28 cellular contexts compared by ENCODE assay signal in genomic region chr3:105323274-105323599, GRCh38. TPM values are rescaled to one million over a fixed set of nuclear protein-coding genes. Genes with fewer than 3 reads are reported as not detected.
A peak's percentile ranks its signal among the peaks of the same experiment; 100 is the strongest.
DNase-seq lines count a peak whose midpoint lies in the region; ATAC-seq and TF ChIP-seq lines count a peak whose summit lies in the region.
"Had no signal": no experiment of that assay in that cellular context is flagged by ENCODE, and none has a peak within 500 bp of the region (broad histone marks: within the 10 kb centered on the region; RNA-seq: fewer than 3 reads in every experiment).

No MANE protein-coding gene starts in this region.

- TF ChIP-seq CTCF in MCF 10A (IDR thresholded peaks at IDR 0.05; ENCODE audit: unreplicated experiment) (no peak), breast epithelium (IDR thresholded peaks at IDR 0.05) (no peak), osteocyte (IDR thresholded peaks at IDR 0.05) (no peak), left lung (IDR thresholded peaks at IDR 0.05) (no peak)

- DNase-seq in MCF 10A (ENCODE audit: unreplicated experiment), result no peak
- no peak for DNase-seq in breast epithelium (ENCODE audit: low spot score in 2 of 2)
- no peak for DNase-seq in stimulated activated naive B cell treated with anti-CD40 and anti-IgM and Interleukin-4, amounts not matched to agents 10 μg/mL and 1 μg/mL and 100 μg/mL, for 72 hours
- no peak for DNase-seq in osteocyte (ENCODE audit: extremely low spot score, unreplicated experiment)
- no peak for DNase-seq in left lung
- no peak for DNase-seq in occipital lobe (lab: John Stamatoyannopoulos, UW)
- DNase-seq: activated CD4-positive, alpha-beta T cell treated with anti-CD3 and anti-CD28 coated beads for 36 hours; aorta; Caco-2; colonic mucosa; effector CD4-positive, alpha-beta T cell; mammary epithelial cell; mucosa of descending colon; natural killer cell; NCI-H1436; NCI-H2081; NCI-H69; stimulated activated CD4-positive, alpha-beta T cell treated with anti-CD3 and anti-CD28 coated beads, Interleukin-15, amount 100 ng/mL, for 24 hours; SW 1271 had no signal

- H3K36me3 Mint-ChIP-seq in MCF 10A (ENCODE audit: insufficient read depth, unreplicated experiment) (no peaks in the 10 kb centered on the region), osteocyte (ENCODE audit: unreplicated experiment) (no peaks in the 10 kb centered on the region)
- H3K36me3 Mint-ChIP-seq in stimulated activated naive B cell treated with anti-CD40 and anti-IgM and Interleukin-4, amounts not matched to agents 10 μg/mL and 1 μg/mL and 100 μg/mL, for 72 hours, result no peaks in the 10 kb centered on the region
- H3K36me3 Mint-ChIP-seq: activated naive CD4-positive, alpha-beta T cell treated with anti-CD3 and anti-CD28 coated beads, Interleukin-2, amount 50 U/mL, for 72 hours; natural killer cell; stimulated activated effector memory CD8-positive, alpha-beta T cell treated with anti-CD3 and anti-CD28 coated beads, Interleukin-12 subunit alpha, Interleukin-12 subunit beta, amount 100 ng/mL, for 72 hours had no signal

- H3K9me3 ChIP-seq in breast epithelium (peaks cover 0 to 15% of the 10 kb centered on the region in 2 donors), left lung (no peaks in the 10 kb centered on the region)
- H3K9me3 ChIP-seq: Caco-2, colonic mucosa, mucosa of descending colon, suprapubic skin had no signal

- H3K4me3 ChIP-seq in breast epithelium, result no peak overlapping the region
- no peak overlapping the region for H3K4me3 ChIP-seq in left lung
- H3K4me3 ChIP-seq: colonic mucosa, gastroesophageal sphincter, hepatocyte, mucosa of descending colon, suprapubic skin had no signal

- H3K36me3 ChIP-seq in breast epithelium (no peaks in the 10 kb centered on the region), left lung (no peaks in the 10 kb centered on the region)
- H3K36me3 ChIP-seq: colonic mucosa, gastroesophageal sphincter, suprapubic skin had no signal

- H3K4me1 Mint-ChIP-seq in MCF 10A (ENCODE audit: insufficient read depth, unreplicated experiment) (peaks cover 13% of the 10 kb centered on the region), osteocyte (ENCODE audit: unreplicated experiment) (no peaks in the 10 kb centered on the region)
- H3K4me1 Mint-ChIP-seq in stimulated activated naive B cell treated with anti-CD40 and anti-IgM and Interleukin-4, amounts not matched to agents 10 μg/mL and 1 μg/mL and 100 μg/mL, for 72 hours, result peaks cover 5 to 13% of the 10 kb centered on the region in 2 donors
- H3K4me1 Mint-ChIP-seq: natural killer cell; stimulated activated effector memory CD8-positive, alpha-beta T cell treated with anti-CD3 and anti-CD28 coated beads, Interleukin-12 subunit alpha, Interleukin-12 subunit beta, amount 100 ng/mL, for 72 hours had no signal

- CTCF ChIA-PET in MCF 10A (lab: Yijun Ruan, JAX), result interaction anchor here (0.6 kb wide), 1 partner anchor 26 kb away, joined by 4 read pairs; no protein-coding TSS in a partner anchor

- H3K4me1 ChIP-seq in breast epithelium (no peaks in the 10 kb centered on the region), left lung (no peaks in the 10 kb centered on the region)
- H3K4me1 ChIP-seq: Caco-2, colonic mucosa, gastroesophageal sphincter, suprapubic skin had no signal

- H3K27me3 Mint-ChIP-seq in MCF 10A (ENCODE audit: insufficient read depth, unreplicated experiment), result no peaks in the 10 kb centered on the region
- no peaks in the 10 kb centered on the region for H3K27me3 Mint-ChIP-seq in stimulated activated naive B cell treated with anti-CD40 and anti-IgM and Interleukin-4, amounts not matched to agents 10 μg/mL and 1 μg/mL and 100 μg/mL, for 72 hours
- no peaks in the 10 kb centered on the region for H3K27me3 Mint-ChIP-seq in osteocyte (ENCODE audit: unreplicated experiment)

- ATAC-seq in HG02571 (IDR thresholded peaks at IDR 0.05; ENCODE audit: unreplicated experiment), result peak; percentile 40
- ATAC-seq in HG03558 (IDR thresholded peaks at IDR 0.05; ENCODE audit: extremely low read depth, unreplicated experiment), result peak; percentile 22
- ATAC-seq in stimulated activated naive B cell treated with anti-CD40 and anti-IgM and Interleukin-4, amounts not matched to agents 10 μg/mL and 1 μg/mL and 100 μg/mL, for 72 hours (replicated peaks), result peak in 1 of 2 donors; percentile 65
- no peak for ATAC-seq in left lung
- ATAC-seq: gastroesophageal sphincter, mucosa of descending colon, natural killer cell had no signal

- H3K27me3 ChIP-seq in breast epithelium, result no peaks in the 10 kb centered on the region
- H3K27me3 ChIP-seq in left lung, result no peaks in the 10 kb centered on the region
- H3K27me3 ChIP-seq: colonic mucosa, gastroesophageal sphincter, hepatocyte, suprapubic skin had no signal

- no TSS peak for BruUV-seq in MCF 10A (replicated peaks; lab: Mats Ljungman, UMichigan)

- no peak overlapping the region for H3K27ac ChIP-seq in breast epithelium
- H3K27ac ChIP-seq in left lung, result no peak overlapping the region
- H3K27ac ChIP-seq: C4-2B, colonic mucosa, gastroesophageal sphincter, hepatocyte, KMS-11, suprapubic skin had no signal

- TF ChIP-seq POLR2A in breast epithelium (IDR thresholded peaks at IDR 0.05), result no peak

- intact Hi-C loops in MCF 10A (cut with micrococcal nuclease), result no loop called here
- intact Hi-C loops in breast epithelium (cut with DNase I; ENCODE audit: low total_unique reads), result no loop called here
- intact Hi-C loops in left lung (cut with DNase I), result no loop called here

- H3K9me3 Mint-ChIP-seq in MCF 10A (ENCODE audit: unreplicated experiment) (no peaks in the 10 kb centered on the region), osteocyte (ENCODE audit: unreplicated experiment) (peaks cover 17% of the 10 kb centered on the region)
- H3K9me3 Mint-ChIP-seq in stimulated activated naive B cell treated with anti-CD40 and anti-IgM and Interleukin-4, amounts not matched to agents 10 μg/mL and 1 μg/mL and 100 μg/mL, for 72 hours, result peaks cover 0 to 2% of the 10 kb centered on the region in 2 donors
- H3K9me3 Mint-ChIP-seq: activated naive CD4-positive, alpha-beta T cell treated with anti-CD3 and anti-CD28 coated beads, Interleukin-2, amount 50 U/mL, for 72 hours; stimulated activated effector memory CD8-positive, alpha-beta T cell treated with anti-CD3 and anti-CD28 coated beads, Interleukin-12 subunit alpha, Interleukin-12 subunit beta, amount 100 ng/mL, for 72 hours had no signal

- POLR2A ChIA-PET in MCF 10A (lab: Yijun Ruan, JAX), result no interaction called here

- H3K27ac Mint-ChIP-seq in MCF 10A (ENCODE audit: low read depth, unreplicated experiment), result peak overlapping the region; percentile 24
- peak overlapping the region; percentile 3 for H3K27ac Mint-ChIP-seq in stimulated activated naive B cell treated with anti-CD40 and anti-IgM and Interleukin-4, amounts not matched to agents 10 μg/mL and 1 μg/mL and 100 μg/mL, for 72 hours
- no peak overlapping the region for H3K27ac Mint-ChIP-seq in osteocyte (ENCODE audit: unreplicated experiment)
- H3K27ac Mint-ChIP-seq: activated CD4-positive, alpha-beta T cell treated with anti-CD3 and anti-CD28 coated beads for 36 hours; activated naive CD4-positive, alpha-beta T cell treated with anti-CD3 and anti-CD28 coated beads, Interleukin-2, amount 50 U/mL, for 72 hours; natural killer cell; stimulated activated effector memory CD8-positive, alpha-beta T cell treated with anti-CD3 and anti-CD28 coated beads, Interleukin-12 subunit alpha, Interleukin-12 subunit beta, amount 100 ng/mL, for 72 hours had no signal

- H3K4me3 Mint-ChIP-seq in MCF 10A (ENCODE audit: unreplicated experiment) (no peak overlapping the region), osteocyte (ENCODE audit: unreplicated experiment) (no peak overlapping the region)
- no peak overlapping the region for H3K4me3 Mint-ChIP-seq in stimulated activated naive B cell treated with anti-CD40 and anti-IgM and Interleukin-4, amounts not matched to agents 10 μg/mL and 1 μg/mL and 100 μg/mL, for 72 hours
- H3K4me3 Mint-ChIP-seq: activated CD4-positive, alpha-beta T cell treated with anti-CD3 and anti-CD28 coated beads for 36 hours; natural killer cell; stimulated activated effector memory CD8-positive, alpha-beta T cell treated with anti-CD3 and anti-CD28 coated beads, Interleukin-12 subunit alpha, Interleukin-12 subunit beta, amount 100 ng/mL, for 72 hours had no signal

RNA-seq across cellular contexts. Expression of gene ALCAM, which starts 43.5 kb away (rescaled TPM):
- total RNA-seq in MCF 10A (2022) (98.4 and 112 TPM in 2 replicates), breast epithelium (100 to 1,000 TPM in 2 of 3 donors, 10 to 100 TPM in 1; 20.3 to 223 (median 118) TPM), osteocyte (242 and 253 TPM in 2 replicates), left lung (100 to 1,000 TPM; 137 to 170 TPM), occipital lobe (119 TPM)
